22 cellular contexts compared by ENCODE assay signal in the genomic region with DNA sequence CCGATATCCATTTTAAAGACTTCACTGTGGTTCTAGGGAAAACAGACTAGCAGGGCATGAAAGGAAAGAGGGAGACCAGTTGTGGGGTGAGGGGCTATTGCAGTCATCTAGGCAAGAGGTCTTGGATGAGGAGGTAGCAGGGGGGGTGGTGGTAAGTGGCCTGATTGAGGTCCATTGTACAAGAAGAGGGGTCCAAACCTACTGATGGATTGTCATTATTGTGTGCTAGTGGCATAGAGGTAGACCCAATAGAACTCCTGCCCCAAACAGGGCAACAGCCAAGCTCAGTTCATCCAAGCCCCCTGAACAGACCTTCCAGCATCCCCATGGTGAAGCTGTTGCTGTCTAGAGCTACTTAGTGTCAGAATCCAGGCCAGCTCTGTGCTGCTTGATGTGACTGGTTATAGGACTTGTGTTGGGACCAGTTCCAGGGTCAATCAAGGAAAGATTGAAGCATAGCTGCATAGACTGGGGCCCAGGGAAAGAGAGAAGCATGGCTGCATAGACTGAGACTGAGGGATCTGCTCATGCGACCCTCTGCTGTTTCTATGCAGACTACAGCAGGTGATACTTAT. TPM values are rescaled to one million over a fixed set of nuclear protein-coding genes. Genes with fewer than 3 reads are reported as not detected.
DNase-seq lines count a peak whose midpoint lies in the region; TF ChIP-seq lines count a peak whose summit lies in the region.
"Had no signal": no experiment of that assay in that cellular context is flagged by ENCODE, and none has a peak within 500 bp of the region (broad histone marks: within the 10 kb centered on the region; RNA-seq: fewer than 3 reads in every experiment).

No MANE protein-coding gene starts in this region.

- H3K9ac ChIP-seq in mammary epithelial cell (ENCODE audit: insufficient read depth, low read length) (no peak overlapping the region), neural progenitor cell (no peak overlapping the region)
- H3K9ac ChIP-seq: KMS-11 had no signal

- dilution Hi-C loops in mammary epithelial cell (cut with HindIII; ENCODE audit: low sequenced_read_pairs), result no loop called here

- peaks cover 98% of the 10 kb centered on the region for H3K79me2 ChIP-seq in mammary epithelial cell (ENCODE audit: insufficient read depth, low read length)
- peaks cover 96% of the 10 kb centered on the region for H3K79me2 ChIP-seq in neural progenitor cell (ENCODE audit: low read depth)

- in situ Hi-C loops in mammary epithelial cell (cut with MboI; ENCODE audit: low sequenced_read_pairs in 2 of 2) (no loop called here), transverse colon (cut with MboI; ENCODE audit: low pct_ligation_motif_present in 1 of 4, low pct_unique_long_range_greater_than_20kb in 1 of 4, low sequenced_read_pairs in 3 of 4) (loop anchor here in 1 of 4 donors (25.0 kb wide), 1 partner anchor 124 kb away; no protein-coding TSS in a partner anchor)

- H3K36me3 ChIP-seq in mammary epithelial cell (ENCODE audit: insufficient read depth, low read length) (peaks cover 10% of the 10 kb centered on the region), neural progenitor cell (no peaks in the 10 kb centered on the region), transverse colon (no peaks in the 10 kb centered on the region), prostate gland (no peaks in the 10 kb centered on the region)

- TF ChIP-seq POLR2A in transverse colon (IDR thresholded peaks at IDR 0.05) (no peak), prostate gland (IDR thresholded peaks at IDR 0.05) (no peak)

- H3K4me3 ChIP-seq in mammary epithelial cell (replicated peaks in 1 of 3; ENCODE audit: insufficient read depth in 1 of 3, low read depth in 2 of 3, low read length in 3 of 3) (no peak overlapping the region), neural progenitor cell (no peak overlapping the region), transverse colon (no peak overlapping the region), prostate gland (no peak overlapping the region)
- H3K4me3 ChIP-seq: testis had no signal

- H3K27me3 ChIP-seq in mammary epithelial cell (ENCODE audit: insufficient read depth, low read length), result no peaks in the 10 kb centered on the region
- H3K27me3 ChIP-seq in neural progenitor cell, result no peaks in the 10 kb centered on the region
- H3K27me3 ChIP-seq in transverse colon, result no peaks in the 10 kb centered on the region
- H3K27me3 ChIP-seq in prostate gland (replicated peaks; ENCODE audit: insufficient read depth), result no peaks in the 10 kb centered on the region
- H3K27me3 ChIP-seq: testis had no signal

- H3K4me3 Mint-ChIP-seq in MCF 10A (ENCODE audit: unreplicated experiment) (no peak overlapping the region), neural progenitor cell (no peak overlapping the region)
- H3K4me3 Mint-ChIP-seq: activated naive CD8-positive, alpha-beta T cell treated with anti-CD3 and anti-CD28 coated beads, Interleukin-2, amount 10 ng/mL, durations not matched to agents 7 days and 5 days; activated T-cell treated with anti-CD3 and anti-CD28 coated beads, Interleukin-2, amount 50 U/mL, for 24 hours; CD8-positive, alpha-beta T cell had no signal

- H3K9me3 ChIP-seq in mammary epithelial cell (replicated peaks; ENCODE audit: insufficient read depth, low read length) (no peaks in the 10 kb centered on the region), neural progenitor cell (ENCODE audit: low read depth) (no peaks in the 10 kb centered on the region), transverse colon (no peaks in the 10 kb centered on the region), prostate gland (no peaks in the 10 kb centered on the region)
- H3K9me3 ChIP-seq: testis had no signal

- no peak overlapping the region for H2AFZ ChIP-seq in mammary epithelial cell (ENCODE audit: low read depth, low read length)
- no peak overlapping the region for H2AFZ ChIP-seq in neural progenitor cell (replicated peaks)

- POLR2A ChIA-PET in MCF 10A (lab: Yijun Ruan, JAX), result no interaction called here

- peaks cover 27% of the 10 kb centered on the region for H3K36me3 Mint-ChIP-seq in MCF 10A (ENCODE audit: insufficient read depth, unreplicated experiment)
- peaks cover 24% of the 10 kb centered on the region for H3K36me3 Mint-ChIP-seq in neural progenitor cell
- H3K36me3 Mint-ChIP-seq: activated naive CD8-positive, alpha-beta T cell treated with anti-CD3 and anti-CD28 coated beads, Interleukin-2, amount 10 ng/mL, durations not matched to agents 7 days and 5 days; CD8-positive, alpha-beta T cell had no signal

- no peak for DNase-seq in MCF 10A (ENCODE audit: unreplicated experiment)
- DNase-seq in mammary epithelial cell, result no peak
- DNase-seq in neural progenitor cell (ENCODE audit: low spot score), result no peak
- no peak for DNase-seq in transverse colon
- no peak for DNase-seq in H4 (ENCODE audit: low spot score)
- DNase-seq in prostate gland (ENCODE audit: low spot score), result no peak
- no peak for DNase-seq in NCI-H1092 (lab: John Stamatoyannopoulos, UW)
- DNase-seq: 8988T; activated CD4-positive, alpha-beta T cell treated with anti-CD3 and anti-CD28 coated beads, Interleukin-2, amount 50 U/mL, for 1 hour; activated naive CD8-positive, alpha-beta T cell treated with anti-CD3 and anti-CD28 coated beads, Interleukin-2, amount 10 ng/mL, durations not matched to agents 7 days and 5 days; activated T-cell treated with anti-CD3 and anti-CD28 coated beads, Interleukin-2, amount 50 U/mL, for 24 hours; CD8-positive, alpha-beta T cell; cerebellar nuclear complex; EL; NCI-H1417; NK-92 treated with Interleukin-12 subunit alpha and Interleukin-12 subunit beta, amount 100 ng/mL, for 24 hours; SIG-M5; T1000; testis had no signal

- H3K27ac Mint-ChIP-seq in MCF 10A (ENCODE audit: low read depth, unreplicated experiment), result peak overlapping the region; percentile 77
- peak overlapping the region; percentile 57 for H3K27ac Mint-ChIP-seq in neural progenitor cell
- H3K27ac Mint-ChIP-seq: activated naive CD8-positive, alpha-beta T cell treated with anti-CD3 and anti-CD28 coated beads, Interleukin-2, amount 10 ng/mL, durations not matched to agents 7 days and 5 days; activated T-cell treated with anti-CD3 and anti-CD28 coated beads, Interleukin-2, amount 50 U/mL, for 24 hours; CD8-positive, alpha-beta T cell had no signal

- H3K4me2 ChIP-seq in mammary epithelial cell (ENCODE audit: insufficient read depth, low read depth, low read length) (no peak overlapping the region), neural progenitor cell (no peak overlapping the region)
- H3K4me2 ChIP-seq: KMS-11 had no signal

- WGBS in mammary epithelial cell (ENCODE audit: low coverage, missing lambda C conversion rate), result 100% methylated on average over 2 of the region's 2 CpGs
- WGBS in transverse colon (ENCODE audit: low coverage in 1 of 2), 2 donors, result 89 to 90% methylated on average over 1 to 2 of the region's 2 CpGs
- 91% methylated on average over 2 of the region's 2 CpGs for WGBS in prostate gland

- H4K20me1 ChIP-seq in mammary epithelial cell (ENCODE audit: insufficient read depth, low read length) (no peaks in the 10 kb centered on the region), neural progenitor cell (ENCODE audit: low read depth) (peaks cover 84% of the 10 kb centered on the region)

- H3K4me1 Mint-ChIP-seq in MCF 10A (ENCODE audit: insufficient read depth, unreplicated experiment), result peaks cover 28% of the 10 kb centered on the region
- H3K4me1 Mint-ChIP-seq in neural progenitor cell, result peaks cover 36% of the 10 kb centered on the region
- H3K4me1 Mint-ChIP-seq: activated naive CD8-positive, alpha-beta T cell treated with anti-CD3 and anti-CD28 coated beads, Interleukin-2, amount 10 ng/mL, durations not matched to agents 7 days and 5 days had no signal

- TF ChIP-seq EP300 in transverse colon (IDR thresholded peaks at IDR 0.05; ENCODE audit: low read depth), result no peak

- CTCF ChIA-PET in MCF 10A (lab: Yijun Ruan, JAX), result interaction anchor here (0.6 to 1.7 kb wide), 4 partner anchors 10 to 211 kb away, joined by 3 to 5 read pairs (median 3); no protein-coding TSS in a partner anchor
- CTCF ChIA-PET in mammary epithelial cell (lab: Charles Lee; ENCODE audit: low non-redundant PET), result no interaction called here

- H3K27ac ChIP-seq in mammary epithelial cell (ENCODE audit: insufficient read depth, low read depth, low read length) (no peak overlapping the region), cingulate gyrus (ENCODE audit: low read depth, low read length) (peak overlapping the region; percentile 23), neural progenitor cell (no peak overlapping the region), transverse colon (peak overlapping the region; percentile 93 to 97 (median 95)), prostate gland (no peak overlapping the region)
- H3K27ac ChIP-seq: KMS-11, testis had no signal

- BruUV-seq in MCF 10A (replicated peaks; lab: Mats Ljungman, UMichigan) (no TSS peak), mammary epithelial cell (replicated peaks; lab: Mats Ljungman, UMichigan) (no TSS peak)

- H3K9me3 Mint-ChIP-seq in MCF 10A (ENCODE audit: unreplicated experiment), result no peaks in the 10 kb centered on the region
- no peaks in the 10 kb centered on the region for H3K9me3 Mint-ChIP-seq in neural progenitor cell
- H3K9me3 Mint-ChIP-seq: activated naive CD8-positive, alpha-beta T cell treated with anti-CD3 and anti-CD28 coated beads, Interleukin-2, amount 10 ng/mL, durations not matched to agents 7 days and 5 days; activated T-cell treated with anti-CD3 and anti-CD28 coated beads, Interleukin-2, amount 50 U/mL, for 24 hours; CD8-positive, alpha-beta T cell had no signal

- H3F3A ChIP-seq in neural progenitor cell (ENCODE audit: low read depth), result peaks cover 5% of the 10 kb centered on the region

- TF ChIP-seq CTCF in MCF 10A (IDR thresholded peaks at IDR 0.05; ENCODE audit: unreplicated experiment), result no peak
- no peak for TF ChIP-seq CTCF in mammary epithelial cell (conservative IDR thresholded peaks at IDR 0.05 in 1 of 2, IDR thresholded peaks at IDR 0.05 in 1 of 2; ENCODE audit: extremely low read depth in 1 of 2, insufficient read depth in 1 of 2, low read depth in 1 of 2, low read length in 2 of 2)
- no peak for TF ChIP-seq CTCF in neural progenitor cell (IDR thresholded peaks at IDR 0.05)
- TF ChIP-seq CTCF in transverse colon (IDR thresholded peaks at IDR 0.05), result no peak
- TF ChIP-seq CTCF in prostate gland (IDR thresholded peaks at IDR 0.05), result no peak

- H3K27me3 Mint-ChIP-seq in MCF 10A (ENCODE audit: insufficient read depth, unreplicated experiment) (no peaks in the 10 kb centered on the region), neural progenitor cell (ENCODE audit: insufficient read depth, low read depth) (no peaks in the 10 kb centered on the region)
- H3K27me3 Mint-ChIP-seq: progenitor cell of endocrine pancreas had no signal

- H3K4me1 ChIP-seq in mammary epithelial cell (ENCODE audit: insufficient read depth, low read length) (peaks cover 28% of the 10 kb centered on the region), neural progenitor cell (peaks cover 7% of the 10 kb centered on the region), transverse colon (peaks cover 22 to 74% (median 46%) of the 10 kb centered on the region in 4 donors), prostate gland (replicated peaks) (peaks cover 2% of the 10 kb centered on the region)
- H3K4me1 ChIP-seq: testis had no signal

- intact Hi-C loops in MCF 10A (cut with micrococcal nuclease) (no loop called here), mammary epithelial cell (cut with micrococcal nuclease) (no loop called here), transverse colon (cut with DNase I; ENCODE audit: low total_unique reads) (no loop called here), prostate gland (cut with DNase I) (no loop called here)

RNA-seq across cellular contexts. Expression of a gene that starts 7.0 kb away (rescaled TPM):
- total RNA-seq in MCF 10A (2022) (80.8 and 89.5 TPM in 2 replicates), mammary epithelial cell (100 to 1,000 TPM in 1 of 2 donors, 10 to 100 TPM in 1; 40.8 to 137 TPM), neural progenitor cell (ENCODE audit: low replicate concordance) (26.1 and 31.7 TPM in 2 replicates), transverse colon (10 to 100 TPM; 33.2 to 62.1 (median 54.5) TPM), prostate gland (10 to 100 TPM in 1 of 2 donors, 1 to 10 TPM in 1; 9.2 to 17.8 TPM)
- 56.4 TPM for polyA plus RNA-seq in mammary epithelial cell
- 60.0 TPM for polyA minus RNA-seq in mammary epithelial cell
- total RNA-seq in H4 (2014; rRNA removed; shearing (Covaris generic)), result 10.4 and 13.7 TPM in 2 replicates
- total RNA-seq: activated naive CD8-positive, alpha-beta T cell treated with anti-CD3 and anti-CD28 coated beads, Interleukin-2, amount 10 ng/mL, durations not matched to agents 7 days and 5 days; CD8-positive, alpha-beta T cell had no signal

Comparison
In these comparisons a context has a peak if more than half of its experiments do, and no peak if none do; other contexts are left out.
1. H3K27ac ChIP-seq: peak in cingulate gyrus (single experiment) and transverse colon (4 of 4); none in mammary epithelial cell (single experiment), neural progenitor cell (single experiment) and prostate gland (0 of 2).